ENCODE assay signal across 8 cellular contexts in the genomic region with DNA sequence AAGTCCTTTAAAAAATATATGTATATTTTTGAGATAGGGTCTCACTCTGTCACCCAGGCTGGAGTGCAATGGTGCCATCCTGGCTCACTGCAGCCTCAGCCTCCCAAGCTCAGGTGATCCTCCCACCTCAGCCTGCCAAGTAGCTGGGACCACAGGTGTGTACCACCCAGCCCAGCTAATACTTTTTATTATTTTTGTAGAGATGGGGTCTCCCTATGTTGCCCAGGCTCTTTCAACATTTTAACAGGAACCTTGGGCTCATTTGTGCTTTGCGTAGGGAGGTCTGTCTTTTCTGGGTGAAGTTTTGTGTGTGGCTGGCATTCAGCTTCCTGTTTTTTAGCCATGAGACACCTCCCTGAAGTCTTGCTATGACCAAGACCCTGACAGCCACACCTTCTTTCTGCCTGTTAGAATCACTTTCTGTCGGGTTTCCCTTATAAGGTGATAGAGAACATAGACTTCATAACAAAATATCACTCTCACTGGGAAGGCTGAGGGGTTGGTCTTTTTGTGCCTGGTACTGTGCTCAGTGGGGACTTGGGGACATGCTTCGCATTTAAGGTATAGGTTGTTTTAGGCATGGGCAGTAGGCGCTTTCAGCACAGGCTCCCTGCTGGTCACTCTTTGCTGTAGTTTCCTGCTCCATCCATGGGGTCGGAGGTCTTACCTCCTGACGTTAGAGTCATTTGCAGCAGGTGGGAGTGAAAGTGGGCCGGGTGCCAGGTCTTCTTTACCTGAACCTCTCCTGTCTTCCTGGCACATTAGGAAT. TPM values are rescaled to one million over a fixed set of nuclear protein-coding genes. Genes with fewer than 3 reads are reported as not detected.
A peak's percentile ranks its signal among the peaks of the same experiment; 100 is the strongest.
DNase-seq lines count a peak whose midpoint lies in the region; ATAC-seq, FAIRE-seq and TF ChIP-seq lines count a peak whose summit lies in the region.

No MANE protein-coding gene starts in this region.

- H4K20me1 ChIP-seq in H1 (replicated peaks in 1 of 2; ENCODE audit: control insufficient read depth in 1 of 2, insufficient read depth in 2 of 2, low read length in 2 of 2): peaks cover 2 to 3% of the 10 kb centered on the region in 2 experiments

- 61% methylated on average over 7 of the region's 7 CpGs; no CpG with 5 or more reads in 1 of the 2 experiments for WGBS in H1 (ENCODE audit: extremely low coverage in 1 of 2, insufficient coverage in 1 of 2, insufficient read length in 1 of 2, insufficient replicate concordance in 2 of 2, low coverage in 1 of 2, low lambda C conversion rate in 2 of 2, missing lambda C conversion rate in 1 of 2), 2 experiments

- no peak for TF ChIP-seq CTCF in H1 (IDR thresholded peaks at IDR 0.05; ENCODE audit: control extremely low read depth in 1 of 3, insufficient read depth in 1 of 3, low read depth in 1 of 3, low read length in 3 of 3)
- TF ChIP-seq CTCF in BE2C (IDR thresholded peaks at IDR 0.05; ENCODE audit: low read depth, low read length): no peak

- H4K91ac ChIP-seq in H1 (replicated peaks; ENCODE audit: insufficient read length, low read length): no peak overlapping the region

- CTCF ChIA-PET in H1 (lab: Charles Lee; ENCODE audit: partially characterized antibody): no interaction called here

- H3K23ac ChIP-seq in H1 (ENCODE audit: insufficient read length): no peak overlapping the region

- no peak overlapping the region for H3K18ac ChIP-seq in H1 (ENCODE audit: extremely low read depth, low read length)

- H2BK120ac ChIP-seq in H1 (replicated peaks; ENCODE audit: low read depth, low read length): no peak overlapping the region

- no peak overlapping the region for H2BK20ac ChIP-seq in H1 (ENCODE audit: low read length)

- no peak overlapping the region for H3K4ac ChIP-seq in H1 (replicated peaks; ENCODE audit: insufficient read length, low read depth, low read length)

- H3K9me3 ChIP-seq in H1 (ENCODE audit: insufficient read depth in 2 of 2, low read depth in 1 of 2, low read length in 1 of 2): no peaks in the 10 kb centered on the region
- H3K9me3 ChIP-seq in effector memory CD4-positive, alpha-beta T cell (ENCODE audit: control insufficient read depth, low read length): no peaks in the 10 kb centered on the region
- H3K9me3 ChIP-seq in BE2C: no peaks in the 10 kb centered on the region

- TF ChIP-seq POLR2A in H1 (IDR thresholded peaks at IDR 0.05; ENCODE audit: control extremely low read depth in 1 of 2, low read depth in 2 of 2, low read length in 2 of 2): no peak

- peaks cover 5% of the 10 kb centered on the region for H3K79me1 ChIP-seq in H1 (ENCODE audit: low read depth, low read length)

- H2BK5ac ChIP-seq in H1 (ENCODE audit: low read depth, low read length): no peak overlapping the region

- DNase-seq in COR-L47 (lab: John Stamatoyannopoulos, UW) (peak; percentile 19), H1 (ENCODE audit: low read depth in 1 of 2, low spot score in 2 of 2) (no peak), NCI-H187 (lab: John Stamatoyannopoulos, UW) (no peak), SW480 (ENCODE audit: low spot score) (no peak), BE2C (no peak)
- no peak for DNase-seq in effector memory CD4-positive, alpha-beta T cell

- no peak overlapping the region for H4K8ac ChIP-seq in H1 (ENCODE audit: extremely low read depth, insufficient read depth, low read length)

- H3K56ac ChIP-seq in H1 (replicated peaks; ENCODE audit: insufficient read length, low read depth, low read length): no peak overlapping the region

- no peak for TF ChIP-seq RAD21 in H1 (IDR thresholded peaks at IDR 0.05 in 1 of 2, conservative IDR thresholded peaks at IDR 0.05 in 1 of 2; ENCODE audit: low read depth in 2 of 2, low read length in 2 of 2)

- ATAC-seq in GM19463 (IDR thresholded peaks at IDR 0.05; ENCODE audit: unreplicated experiment): peak; percentile 63
- ATAC-seq in HG03460 (IDR thresholded peaks at IDR 0.05; ENCODE audit: unreplicated experiment): peak; percentile 64

- no peak for TF ChIP-seq EP300 in H1 (IDR thresholded peaks at IDR 0.05; ENCODE audit: borderline replicate concordance in 1 of 2, low read depth in 2 of 2, low read length in 2 of 2)

- 0 out of 2 replicates have a peak overlapping the region, but pooled peaks have one; percentile 3 for H2BK12ac ChIP-seq in H1 (ENCODE audit: low read depth, low read length)

- peaks cover 0 to 34% (median 29%) of the 10 kb centered on the region in 4 experiments; a peak in 5 of 7 replicates for H3K27me3 ChIP-seq in H1 (replicated peaks in 1 of 4; ENCODE audit: control insufficient read depth in 3 of 4, extremely low read depth in 1 of 4, insufficient read depth in 3 of 4, low read length in 3 of 4)
- H3K27me3 ChIP-seq in effector memory CD4-positive, alpha-beta T cell (replicated peaks; ENCODE audit: control insufficient read depth, insufficient read depth, low read length, poor library complexity, severe bottlenecking): peaks cover 12% of the 10 kb centered on the region
- H3K27me3 ChIP-seq in BE2C: no peaks in the 10 kb centered on the region

- peaks cover 4 to 13% (median 8%) of the 10 kb centered on the region in 4 experiments; a peak in 6 of 7 replicates for H3K4me1 ChIP-seq in H1 (replicated peaks in 1 of 4; ENCODE audit: control insufficient read depth in 3 of 4, insufficient read depth in 4 of 4, low read length in 3 of 4)
- H3K4me1 ChIP-seq in effector memory CD4-positive, alpha-beta T cell (ENCODE audit: control insufficient read depth, insufficient read depth, low read length, poor library complexity, severe bottlenecking): peaks cover 8% of the 10 kb centered on the region
- H3K4me1 ChIP-seq in BE2C: no peaks in the 10 kb centered on the region

- peaks cover 3 to 7% of the 10 kb centered on the region in 2 experiments; a peak in 2 of 4 replicates for H3K79me2 ChIP-seq in H1 (ENCODE audit: control insufficient read depth in 1 of 2, insufficient read depth in 2 of 2, low read length in 2 of 2)

- no peak overlapping the region for H3K4me3 ChIP-seq in H1 (ENCODE audit: extremely low read depth in 1 of 4, insufficient read depth in 2 of 4, low read depth in 3 of 4, low read length in 4 of 4)
- no peak overlapping the region for H3K4me3 ChIP-seq in effector memory CD4-positive, alpha-beta T cell (ENCODE audit: insufficient read depth, low read depth, low read length, poor library complexity, severe bottlenecking)
- no peak overlapping the region for H3K4me3 ChIP-seq in BE2C (ENCODE audit: low read depth, low read length)

- no peak for FAIRE-seq in H1 (lab: Jason Lieb, UNC)

- no peak overlapping the region for H3K27ac ChIP-seq in H1 (ENCODE audit: low read depth, low read length)
- no peak overlapping the region for H3K27ac ChIP-seq in effector memory CD4-positive, alpha-beta T cell (ENCODE audit: insufficient read depth, low read length, poor library complexity, severe bottlenecking)

- no peak overlapping the region for H2AFZ ChIP-seq in H1 (ENCODE audit: low read length)

- H3K23me2 ChIP-seq in H1 (ENCODE audit: low read depth, low read length): peaks cover 17% of the 10 kb centered on the region; the same call in 1 of the 2 replicates

- H2BK15ac ChIP-seq in H1 (ENCODE audit: low read length): no peak overlapping the region

- H2AK5ac ChIP-seq in H1 (ENCODE audit: low read depth, low read length): no peak overlapping the region

- no peak overlapping the region for H4K5ac ChIP-seq in H1 (ENCODE audit: insufficient read length, low read depth, low read length)

- H3K4me2 ChIP-seq in H1 (ENCODE audit: insufficient read depth in 1 of 2, low read depth in 2 of 2, low read length in 2 of 2): no peak overlapping the region

- H3K36me3 ChIP-seq in H1 (ENCODE audit: control insufficient read depth in 2 of 4, insufficient read depth in 4 of 4, low read length in 3 of 4) (no peaks in the 10 kb centered on the region), BE2C (no peaks in the 10 kb centered on the region)
- no peaks in the 10 kb centered on the region for H3K36me3 ChIP-seq in effector memory CD4-positive, alpha-beta T cell (ENCODE audit: control insufficient read depth, insufficient read depth, low read length)

- H3K14ac ChIP-seq in H1 (ENCODE audit: insufficient read length): no peak overlapping the region

- POLR2A ChIA-PET in H1 (lab: Charles Lee; ENCODE audit: partially characterized antibody): interaction anchor here (0.8 kb wide), 1 partner anchor 202 kb away, joined by 3 read pairs; the partner anchor contains the start of gene VAPA

- H3K9ac ChIP-seq in H1 (replicated peaks in 1 of 4; ENCODE audit: extremely low read depth in 1 of 4, low read depth in 3 of 4, low read length in 3 of 4): no peak overlapping the region

TF ChIP-seq in H1, 55 proteins besides CTCF, POLR2A, EP300 and RAD21:
- TF ChIP-seq SRF (IDR thresholded peaks at IDR 0.05; ENCODE audit: low read depth, low read length) (0 out of 2 replicates have a peak, but pooled peaks have one; percentile 7), RNF2 (IDR thresholded peaks at IDR 0.05; ENCODE audit: borderline replicate concordance, low read depth, low read length, missing control alignments, poor library complexity, severe bottlenecking) (no peak)

RNA-seq across cellular contexts. Expression of gene RAB31, which starts 3.4 kb away (rescaled TPM):
- 39.3 and 40.9 TPM in 2 replicates for total RNA-seq in H1 (2021; fragmentation: NEBNext Ultra II Directional; extraction: Animal tissue kit (Norgen Biotek cat#: 25700))
- polyA plus RNA-seq in H1 (2011; rRNA removed): 15.2 TPM in 2 replicates
- 16.7 TPM for polyA plus RNA-seq in H1 (2011; cell fraction: cytosol; rRNA removed)
- polyA plus RNA-seq in H1 (2011; cell fraction: nucleus; rRNA removed): 27.4 TPM
- polyA plus RNA-seq in H1 (2012, experiment 1 of 2): 17.8 to 28.0 TPM (median 22.6 TPM) in 4 replicates
- polyA plus RNA-seq in H1 (2012, experiment 2 of 2): 6.0 TPM
- 65.4 TPM for polyA plus RNA-seq in H1 (2013, experiment 1 of 2)
- 69.7 TPM for polyA plus RNA-seq in H1 (2013, experiment 2 of 2)
- 54.0 and 57.9 TPM in 2 replicates for polyA minus RNA-seq in H1 (2011; rRNA and poly(A)+ RNA removed)
- 14.6 TPM for polyA minus RNA-seq in H1 (2011; cell fraction: cytosol; rRNA and poly(A)+ RNA removed)
- 33.4 TPM for polyA minus RNA-seq in H1 (2011; cell fraction: nucleus; rRNA and poly(A)+ RNA removed)
- polyA plus RNA-seq in BE2C (2012; ENCODE audit: insufficient read depth, insufficient read length, low read depth): 2.4 TPM
